In the genomic region with DNA sequence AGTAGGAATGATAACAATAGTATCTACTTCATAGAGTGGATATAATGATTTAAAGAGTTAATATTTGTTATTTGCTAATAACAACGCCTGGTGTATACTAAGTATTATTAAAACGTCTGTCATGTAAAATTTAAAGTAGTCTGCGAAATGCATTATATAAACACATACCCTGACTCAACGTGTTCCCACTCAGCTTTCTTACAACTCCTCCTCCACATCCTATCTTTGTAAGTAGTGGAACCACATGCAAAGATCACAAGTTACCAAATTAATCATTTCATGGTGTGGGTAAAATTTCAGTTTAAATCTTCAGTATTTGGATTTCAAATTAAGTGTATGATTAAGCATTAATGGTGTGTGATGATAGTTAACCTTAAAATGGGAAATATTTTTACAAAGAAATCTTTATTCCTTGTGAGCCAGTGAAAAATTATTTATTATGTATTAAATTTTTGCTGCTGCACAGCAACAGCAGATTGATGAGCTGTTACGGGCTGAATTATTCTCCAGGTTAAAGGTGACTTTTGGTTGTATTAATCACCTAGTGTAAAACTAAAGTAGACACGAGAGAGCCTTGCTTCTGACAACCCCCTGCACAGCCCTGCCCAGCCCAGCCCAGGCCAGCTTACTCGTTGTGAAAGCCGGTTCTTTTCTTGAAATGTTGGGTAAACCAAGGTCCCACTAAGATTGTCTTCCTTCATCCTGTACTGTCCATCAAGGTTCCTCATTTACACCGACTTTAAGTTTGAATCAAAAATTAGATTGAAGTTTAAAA, we compare ENCODE assay signal across 19 cellular contexts.
"Had no signal": no experiment of that assay in that cellular context is flagged by ENCODE, and none has a peak within 500 bp of the region (broad histone marks: within the 10 kb centered on the region; RNA-seq: fewer than 3 reads in every experiment).

No MANE protein-coding gene starts in this region.

- ATAC-seq: heart left ventricle; naive thymus-derived CD4-positive, alpha-beta T cell had no signal

- H3K9me3 ChIP-seq: heart left ventricle, left ventricle myocardium inferior, right atrium auricular region, stomach, thoracic aorta, transverse colon had no signal

- H3K4me1 ChIP-seq: heart left ventricle, left ventricle myocardium inferior, right atrium auricular region, stomach, transverse colon had no signal

- H3K27ac ChIP-seq: coronary artery, heart left ventricle, left ventricle myocardium inferior, right atrium auricular region, stomach, thoracic aorta, transverse colon had no signal

- H3K27me3 ChIP-seq: heart left ventricle, right atrium auricular region, stomach, transverse colon had no signal

- H3K36me3 ChIP-seq: heart left ventricle, left ventricle myocardium inferior, right atrium auricular region, stomach, thoracic aorta, transverse colon had no signal

- H3K36me3 Mint-ChIP-seq: naive thymus-derived CD4-positive, alpha-beta T cell had no signal

- DNase-seq: effector CD4-positive, alpha-beta T cell; endodermal cell; heart left ventricle; kidney glomerular epithelial cell; left ventricle myocardium inferior; naive thymus-derived CD4-positive, alpha-beta T cell; small intestine; stimulated activated CD4-positive, alpha-beta T cell treated with anti-CD3 and anti-CD28 coated beads, Interleukin-12 subunit alpha, Interleukin-12 subunit beta, amount 100 ng/mL, for 4 hours; stimulated activated naive CD4-positive, alpha-beta T cell; stomach; substantia nigra; transverse colon had no signal

- H3K27ac Mint-ChIP-seq: endodermal cell; naive thymus-derived CD4-positive, alpha-beta T cell had no signal

- H3K4me3 ChIP-seq: coronary artery, heart left ventricle, left ventricle myocardium inferior, right atrium auricular region, stomach, thoracic aorta, transverse colon had no signal

- H3K9me3 Mint-ChIP-seq: endodermal cell had no signal

- FAIRE-seq: frontal cortex, islet of Langerhans, small intestine, urothelium cell line had no signal

- H3K4me3 Mint-ChIP-seq: endodermal cell; naive thymus-derived CD4-positive, alpha-beta T cell; neural crest cell had no signal
